ENCODE assay signal across 1 cellular context in the genomic region with DNA sequence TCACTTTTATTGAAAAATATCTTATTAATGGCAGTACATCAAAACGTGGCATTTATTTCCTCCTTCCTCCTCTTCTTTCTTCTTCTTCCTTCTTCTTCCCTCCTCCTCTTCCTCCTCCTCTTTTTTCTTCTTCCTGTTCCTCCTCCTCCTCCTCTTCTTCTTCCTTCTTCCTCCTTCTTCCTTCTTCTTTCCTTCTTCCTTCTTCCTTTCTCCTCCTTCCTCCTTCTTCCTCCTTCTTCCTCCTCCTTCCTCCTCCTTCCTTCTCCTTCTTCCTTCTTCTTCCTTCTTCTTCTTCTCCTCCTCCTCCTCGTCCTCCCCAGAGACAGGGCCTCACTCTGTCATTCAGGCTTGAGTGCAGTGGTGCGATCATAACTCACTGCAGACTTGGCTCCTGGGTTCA.
TF ChIP-seq lines count a peak whose summit lies in the region.

No MANE protein-coding gene starts in this region.

TF ChIP-seq in GM12878, 131 proteins besides CTCF, POLR2A, EP300 and RAD21 (continued from another document):
- TF ChIP-seq, protein P1, sequence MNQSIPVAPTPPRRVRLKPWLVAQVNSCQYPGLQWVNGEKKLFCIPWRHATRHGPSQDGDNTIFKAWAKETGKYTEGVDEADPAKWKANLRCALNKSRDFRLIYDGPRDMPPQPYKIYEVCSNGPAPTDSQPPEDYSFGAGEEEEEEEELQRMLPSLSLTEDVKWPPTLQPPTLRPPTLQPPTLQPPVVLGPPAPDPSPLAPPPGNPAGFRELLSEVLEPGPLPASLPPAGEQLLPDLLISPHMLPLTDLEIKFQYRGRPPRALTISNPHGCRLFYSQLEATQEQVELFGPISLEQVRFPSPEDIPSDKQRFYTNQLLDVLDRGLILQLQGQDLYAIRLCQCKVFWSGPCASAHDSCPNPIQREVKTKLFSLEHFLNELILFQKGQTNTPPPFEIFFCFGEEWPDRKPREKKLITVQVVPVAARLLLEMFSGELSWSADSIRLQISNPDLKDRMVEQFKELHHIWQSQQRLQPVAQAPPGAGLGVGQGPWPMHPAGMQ (IDR thresholded peaks at IDR 0.05; ENCODE audit: borderline replicate concordance), result no peak
- TF ChIP-seq POLR2AphosphoS2 (IDR thresholded peaks at IDR 0.05; ENCODE audit: low read depth, low read length) (no peak), HDGF (IDR thresholded peaks at IDR 0.05) (peak; percentile 75; the same call in 1 of the 2 replicates), CREM (IDR thresholded peaks at IDR 0.05; ENCODE audit: low read depth) (no peak), SIX5 (IDR thresholded peaks at IDR 0.05; ENCODE audit: low read depth, low read length, severe bottlenecking) (no peak), YBX1 (IDR thresholded peaks at IDR 0.05) (no peak), NBN (IDR thresholded peaks at IDR 0.05) (0 out of 2 replicates have a peak, but pooled peaks have one; percentile 43), FOS (IDR thresholded peaks at IDR 0.05; ENCODE audit: borderline replicate concordance, extremely low read depth, insufficient read length) (no peak)
- TF ChIP-seq, protein P2, sequence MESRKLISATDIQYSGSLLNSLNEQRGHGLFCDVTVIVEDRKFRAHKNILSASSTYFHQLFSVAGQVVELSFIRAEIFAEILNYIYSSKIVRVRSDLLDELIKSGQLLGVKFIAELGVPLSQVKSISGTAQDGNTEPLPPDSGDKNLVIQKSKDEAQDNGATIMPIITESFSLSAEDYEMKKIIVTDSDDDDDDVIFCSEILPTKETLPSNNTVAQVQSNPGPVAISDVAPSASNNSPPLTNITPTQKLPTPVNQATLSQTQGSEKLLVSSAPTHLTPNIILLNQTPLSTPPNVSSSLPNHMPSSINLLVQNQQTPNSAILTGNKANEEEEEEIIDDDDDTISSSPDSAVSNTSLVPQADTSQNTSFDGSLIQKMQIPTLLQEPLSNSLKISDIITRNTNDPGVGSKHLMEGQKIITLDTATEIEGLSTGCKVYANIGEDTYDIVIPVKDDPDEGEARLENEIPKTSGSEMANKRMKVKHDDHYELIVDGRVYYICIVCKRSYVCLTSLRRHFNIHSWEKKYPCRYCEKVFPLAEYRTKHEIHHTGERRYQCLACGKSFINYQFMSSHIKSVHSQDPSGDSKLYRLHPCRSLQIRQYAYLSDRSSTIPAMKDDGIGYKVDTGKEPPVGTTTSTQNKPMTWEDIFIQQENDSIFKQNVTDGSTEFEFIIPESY (IDR thresholded peaks at IDR 0.05), result no peak
- TF ChIP-seq, protein P3, sequence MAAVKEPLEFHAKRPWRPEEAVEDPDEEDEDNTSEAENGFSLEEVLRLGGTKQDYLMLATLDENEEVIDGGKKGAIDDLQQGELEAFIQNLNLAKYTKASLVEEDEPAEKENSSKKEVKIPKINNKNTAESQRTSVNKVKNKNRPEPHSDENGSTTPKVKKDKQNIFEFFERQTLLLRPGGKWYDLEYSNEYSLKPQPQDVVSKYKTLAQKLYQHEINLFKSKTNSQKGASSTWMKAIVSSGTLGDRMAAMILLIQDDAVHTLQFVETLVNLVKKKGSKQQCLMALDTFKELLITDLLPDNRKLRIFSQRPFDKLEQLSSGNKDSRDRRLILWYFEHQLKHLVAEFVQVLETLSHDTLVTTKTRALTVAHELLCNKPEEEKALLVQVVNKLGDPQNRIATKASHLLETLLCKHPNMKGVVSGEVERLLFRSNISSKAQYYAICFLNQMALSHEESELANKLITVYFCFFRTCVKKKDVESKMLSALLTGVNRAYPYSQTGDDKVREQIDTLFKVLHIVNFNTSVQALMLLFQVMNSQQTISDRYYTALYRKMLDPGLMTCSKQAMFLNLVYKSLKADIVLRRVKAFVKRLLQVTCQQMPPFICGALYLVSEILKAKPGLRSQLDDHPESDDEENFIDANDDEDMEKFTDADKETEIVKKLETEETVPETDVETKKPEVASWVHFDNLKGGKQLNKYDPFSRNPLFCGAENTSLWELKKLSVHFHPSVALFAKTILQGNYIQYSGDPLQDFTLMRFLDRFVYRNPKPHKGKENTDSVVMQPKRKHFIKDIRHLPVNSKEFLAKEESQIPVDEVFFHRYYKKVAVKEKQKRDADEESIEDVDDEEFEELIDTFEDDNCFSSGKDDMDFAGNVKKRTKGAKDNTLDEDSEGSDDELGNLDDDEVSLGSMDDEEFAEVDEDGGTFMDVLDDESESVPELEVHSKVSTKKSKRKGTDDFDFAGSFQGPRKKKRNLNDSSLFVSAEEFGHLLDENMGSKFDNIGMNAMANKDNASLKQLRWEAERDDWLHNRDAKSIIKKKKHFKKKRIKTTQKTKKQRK (IDR thresholded peaks at IDR 0.05; ENCODE audit: low read depth, low read length), result no peak
